1 cellular context compared by ENCODE assay signal in the genomic region with DNA sequence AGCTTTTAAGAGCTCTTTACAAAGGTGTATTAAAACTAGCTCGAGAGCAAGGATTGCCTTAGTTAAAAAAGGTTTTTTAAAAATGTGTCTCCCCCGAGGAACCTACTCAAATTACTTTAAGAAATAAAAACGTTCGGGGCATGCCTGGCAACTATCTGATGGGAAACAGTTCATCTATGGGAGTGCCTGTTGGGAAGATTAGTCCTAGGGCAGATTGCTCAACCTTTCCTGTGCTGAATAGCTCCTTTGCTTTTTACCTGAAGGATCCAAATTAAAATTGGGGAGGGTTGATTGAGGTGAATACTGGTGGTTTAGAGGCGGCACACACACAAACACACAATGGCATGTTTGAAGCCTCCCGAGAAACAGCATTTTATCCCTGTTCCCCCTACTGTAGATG.
TF ChIP-seq lines count a peak whose summit lies in the region.

No MANE protein-coding gene starts in this region.

TF ChIP-seq in H1, 55 proteins besides CTCF, POLR2A, EP300 and RAD21:
- TF ChIP-seq CEBPB (IDR thresholded peaks at IDR 0.05; ENCODE audit: low read depth, low read length) (peak; percentile 46; the same call in 1 of the 2 replicates), FOSL1 (IDR thresholded peaks at IDR 0.05; ENCODE audit: insufficient read depth, low read depth, low read length) (no peak)
